In genomic region chr10:21499580-21499909, GRCh38 we compare ENCODE assay signal across 15 cellular contexts. TPM values are rescaled to one million over a fixed set of nuclear protein-coding genes. Genes with fewer than 3 reads are reported as not detected.
DNase-seq lines count a peak whose midpoint lies in the region; ATAC-seq and TF ChIP-seq lines count a peak whose summit lies in the region.
"Had no signal": no experiment of that assay in that cellular context is flagged by ENCODE, and none has a peak within 500 bp of the region (broad histone marks: within the 10 kb centered on the region; RNA-seq: fewer than 3 reads in every experiment).

No MANE protein-coding gene starts in this region.

- no peak for DNase-seq in heart left ventricle
- no peak for DNase-seq in left ventricle myocardium superior
- DNase-seq in esophagus muscularis mucosa (ENCODE audit: extremely low spot score) = no peak
- DNase-seq in mesothelial cell of epicardium (ENCODE audit: low spot score in 2 of 2, unreplicated experiment in 2 of 2) = no peak
- DNase-seq in testis = no peak
- no peak for DNase-seq in NOMO-1 treated with dmso at 0.1 percent for 144 hours (lab: John Stamatoyannopoulos, UW; ENCODE audit: unreplicated experiment)
- DNase-seq in NCI-H187 (lab: John Stamatoyannopoulos, UW) = no peak
- DNase-seq: activated CD4-positive, alpha-beta T cell treated with anti-CD3 and anti-CD28 coated beads, Interleukin-2, amount 10 ng/mL, durations not matched to agents 7 days and 5 days; HFFc6; Karpas-422; midbrain; NCI-H1417; NCI-H2227 treated with DMSO at 0.1 percent for 48 hours; T-helper 9 cell had no signal

- H3K9me3 ChIP-seq in heart left ventricle (no peaks in the 10 kb centered on the region), esophagus muscularis mucosa (no peaks in the 10 kb centered on the region), testis (no peaks in the 10 kb centered on the region)

- H3K4me1 Mint-ChIP-seq in mesothelial cell of epicardium = peaks cover 52% of the 10 kb centered on the region

- H3K27me3 Mint-ChIP-seq in mesothelial cell of epicardium (ENCODE audit: low read depth) = no peaks in the 10 kb centered on the region

- no peak for ATAC-seq in heart left ventricle
- no peak for ATAC-seq in left ventricle myocardium superior
- ATAC-seq in GM18511 (IDR thresholded peaks at IDR 0.05; ENCODE audit: unreplicated experiment) = no peak

- H3K27ac ChIP-seq in heart left ventricle (peak overlapping the region in 1 of 12 donors; percentile 30), esophagus muscularis mucosa (replicated peaks in 1 of 4) (no peak overlapping the region), testis (no peak overlapping the region)

- H3K36me3 ChIP-seq in heart left ventricle (no peaks in the 10 kb centered on the region), esophagus muscularis mucosa (no peaks in the 10 kb centered on the region), testis (ENCODE audit: low read depth, missing control alignments) (no peaks in the 10 kb centered on the region)

- no peaks in the 10 kb centered on the region for H3K36me3 Mint-ChIP-seq in mesothelial cell of epicardium

- intact Hi-C loops in heart left ventricle (cut with DNase I) (loop anchor here in 9 of 10 donors (5.0 to 10.0 kb wide), 12 partner anchors 33 to 1488 kb away; partner anchors contain the start of genes MLLT10 (in 3 of the 9) and COMMD3 (in 1 of the 9)), left ventricle myocardium superior (cut with micrococcal nuclease) (loop anchor here (5.0 to 10.0 kb wide), 3 partner anchors 225 to 465 kb away; no protein-coding TSS in a partner anchor), esophagus muscularis mucosa (cut with DNase I) (loop anchor here (10.0 kb wide), 4 partner anchors 165 to 1485 kb away; partner anchors contain the start of gene DNAJC1), testis (cut with DNase I; ENCODE audit: low total_unique reads) (loop anchor here (5.0 to 10.0 kb wide), 2 partner anchors 215 to 233 kb away; no protein-coding TSS in a partner anchor)

- TF ChIP-seq POLR2A in heart left ventricle (IDR thresholded peaks at IDR 0.05) (no peak), esophagus muscularis mucosa (IDR thresholded peaks at IDR 0.05; ENCODE audit: low read depth) (no peak), testis (IDR thresholded peaks at IDR 0.05) (no peak)

- peak overlapping the region in 11 of 12 donors; percentile 25 to 56 (median 51) for H3K4me3 ChIP-seq in heart left ventricle
- peak overlapping the region; percentile 37 to 47 (median 38) for H3K4me3 ChIP-seq in esophagus muscularis mucosa
- peak overlapping the region; percentile 34 to 54 for H3K4me3 ChIP-seq in testis

- peak overlapping the region; percentile 47 for H3K27ac Mint-ChIP-seq in mesothelial cell of epicardium
- H3K27ac Mint-ChIP-seq: activated CD4-positive, alpha-beta T cell treated with anti-CD3 and anti-CD28 coated beads, Interleukin-2, amount 10 ng/mL, durations not matched to agents 7 days and 5 days; HFFc6 had no signal

- no peaks in the 10 kb centered on the region for H3K9me3 Mint-ChIP-seq in mesothelial cell of epicardium
- H3K9me3 Mint-ChIP-seq: activated CD4-positive, alpha-beta T cell treated with anti-CD3 and anti-CD28 coated beads, Interleukin-2, amount 10 ng/mL, durations not matched to agents 7 days and 5 days; HFFc6 had no signal

- H3K4me3 Mint-ChIP-seq in mesothelial cell of epicardium = peak overlapping the region; percentile 61
- H3K4me3 Mint-ChIP-seq: activated CD4-positive, alpha-beta T cell treated with anti-CD3 and anti-CD28 coated beads, Interleukin-2, amount 10 ng/mL, durations not matched to agents 7 days and 5 days; HFFc6 had no signal

- H3K27me3 ChIP-seq in heart left ventricle = peaks cover 0 to 50% (median 0%) of the 10 kb centered on the region in 9 donors
- no peaks in the 10 kb centered on the region for H3K27me3 ChIP-seq in esophagus muscularis mucosa
- no peaks in the 10 kb centered on the region for H3K27me3 ChIP-seq in testis

- WGBS in heart left ventricle, 4 donors = 72 to 93% (median 81%) methylated on average over 11 to 15 of the region's 15 CpGs
- 90% methylated on average over 15 of the region's 15 CpGs for WGBS in esophagus muscularis mucosa
- WGBS in testis, 2 donors = 59 to 61% methylated on average over 15 of the region's 15 CpGs

- H3K4me1 ChIP-seq in heart left ventricle (peaks cover 0 to 30% (median 5%) of the 10 kb centered on the region in 12 donors), esophagus muscularis mucosa (peaks cover 10 to 35% (median 29%) of the 10 kb centered on the region in 4 donors), testis (no peaks in the 10 kb centered on the region)

- no peak for TF ChIP-seq EP300 in esophagus muscularis mucosa (IDR thresholded peaks at IDR 0.05)

- TF ChIP-seq CTCF in heart left ventricle (IDR thresholded peaks at IDR 0.05) = no peak
- no peak for TF ChIP-seq CTCF in esophagus muscularis mucosa (IDR thresholded peaks at IDR 0.05)
- TF ChIP-seq CTCF in mesothelial cell of epicardium (IDR thresholded peaks at IDR 0.05; ENCODE audit: unreplicated experiment) = no peak
- no peak for TF ChIP-seq CTCF in testis (IDR thresholded peaks at IDR 0.05)

RNA-seq across cellular contexts. Expression of gene SKIDA1, which starts 25.9 kb away (rescaled TPM):
- total RNA-seq in heart left ventricle (1 to 10 TPM; 2.3 to 5.4 (median 3.6) TPM), left ventricle myocardium superior (3.6 TPM), esophagus muscularis mucosa (1 to 10 TPM in 3 of 4 donors, under 1 TPM in 1; 0.50 to 2.9 (median 1.2) TPM), mesothelial cell of epicardium (9.7 to 10.4 TPM (median 9.7 TPM) in 3 replicates), testis (1 to 10 TPM; 6.6 to 6.9 TPM)
- polyA plus RNA-seq in heart left ventricle (under 1 TPM; 0.61 to 0.75 TPM), testis (ENCODE audit: insufficient read depth, low read depth, low replicate concordance) (4.7 TPM)

RNA-seq across cellular contexts. Expression of gene MLLT10, which starts 34.5 kb away (rescaled TPM):
- total RNA-seq in heart left ventricle (10 to 100 TPM; 17.1 to 30.7 (median 25.2) TPM), left ventricle myocardium superior (26.1 TPM), esophagus muscularis mucosa (10 to 100 TPM; 23.5 to 39.7 (median 30.2) TPM), mesothelial cell of epicardium (56.1 to 64.4 TPM (median 62.5 TPM) in 3 replicates), testis (100 to 1,000 TPM; 130 to 144 TPM)
- polyA plus RNA-seq in heart left ventricle (10 to 100 TPM; 16.0 to 30.3 TPM), testis (ENCODE audit: insufficient read depth, low read depth, low replicate concordance) (243 TPM)
